In the genomic region with DNA sequence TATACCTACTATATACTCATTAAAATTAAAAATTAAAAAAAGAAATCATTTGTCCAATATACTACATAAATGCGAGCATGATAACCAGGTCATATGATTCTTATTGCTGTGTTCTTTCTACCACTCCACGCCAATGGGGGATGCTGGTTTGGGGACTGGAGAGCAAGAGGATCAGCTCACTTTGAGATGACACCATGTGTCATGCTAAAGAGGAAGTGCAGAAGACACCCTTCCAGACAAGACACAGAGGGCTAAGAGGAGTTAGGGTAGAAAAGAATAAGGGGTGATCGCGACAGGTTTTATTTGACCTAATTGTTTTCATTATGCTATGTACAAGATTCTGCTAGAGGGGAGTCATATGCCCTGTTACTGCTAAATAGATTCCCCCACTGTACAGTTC, we compare ENCODE assay signal across 29 cellular contexts. TPM values are rescaled to one million over a fixed set of nuclear protein-coding genes. Genes with fewer than 3 reads are reported as not detected.
"Had no signal": no experiment of that assay in that cellular context is flagged by ENCODE, and none has a peak within 500 bp of the region (broad histone marks: within the 10 kb centered on the region; RNA-seq: fewer than 3 reads in every experiment).

No MANE protein-coding gene starts in this region.

- H3K9me3 ChIP-seq: colonic mucosa, esophagus squamous epithelium, gastrocnemius medialis, heart right ventricle, left lung, lower lobe of right lung had no signal

- H3K27me3 ChIP-seq: colonic mucosa, esophagus squamous epithelium, gastrocnemius medialis, heart right ventricle, left lung had no signal

- H3K27ac ChIP-seq: colonic mucosa, epithelial cell of prostate, esophagus squamous epithelium, gastrocnemius medialis, heart right ventricle, left lung, lower lobe of right lung had no signal

- ATAC-seq: effector memory CD8-positive, alpha-beta T cell; esophagus mucosa; gastrocnemius medialis; heart right ventricle; left cardiac atrium; left lung; left ventricle myocardium superior; lower lobe of right lung; naive thymus-derived CD4-positive, alpha-beta T cell had no signal

- H3K36me3 ChIP-seq: colonic mucosa, esophagus squamous epithelium, gastrocnemius medialis, heart right ventricle, lower lobe of right lung had no signal

- H3K4me1 ChIP-seq: colonic mucosa, esophagus squamous epithelium, gastrocnemius medialis, heart right ventricle, left lung, lower lobe of right lung had no signal

- H3K4me3 ChIP-seq: colonic mucosa, esophagus squamous epithelium, gastrocnemius medialis, heart right ventricle, left lung, lower lobe of right lung had no signal

- FAIRE-seq: endometrium, islet of Langerhans, keratinocyte had no signal

- DNase-seq: colonic mucosa; cortex of kidney; effector CD8-positive, alpha-beta T cell; effector memory CD8-positive, alpha-beta T cell; endodermal cell; erythroblast; esophagus squamous epithelium; foreskin fibroblast; foreskin melanocyte; gastrocnemius medialis; glutamatergic neuron; head of caudate nucleus; heart right ventricle; hippocampal formation; left cardiac atrium; left lung; left ventricle myocardium superior; lower lobe of right lung; mesenchymal stem cell; midbrain; naive thymus-derived CD4-positive, alpha-beta T cell had no signal

RNA-seq across cellular contexts. Expression of a gene that starts 33.8 kb away (rescaled TPM):
- total RNA-seq: dermis microvascular lymphatic vessel endothelial cell, glomerular endothelial cell, lung microvascular endothelial cell had no signal
- polyA plus RNA-seq: heart right ventricle; naive thymus-derived CD4-positive, alpha-beta T cell had no signal
